In genomic region chr7:143305423-143306070, GRCh38 we compare ENCODE assay signal across 8 cellular contexts. TPM values are rescaled to one million over a fixed set of nuclear protein-coding genes. Genes with fewer than 3 reads are reported as not detected.
DNase-seq lines count a peak whose midpoint lies in the region; ATAC-seq and TF ChIP-seq lines count a peak whose summit lies in the region.

No MANE protein-coding gene starts in this region.

- peaks cover 78% of the 10 kb centered on the region for H3K36me3 Mint-ChIP-seq in CD8-positive, alpha-beta T cell

- peak; percentile 38 to 78 (median 70) for DNase-seq in CD8-positive, alpha-beta T cell
- DNase-seq in HT-29 (ENCODE audit: low spot score): peak; percentile 98
- peak; percentile 67 for DNase-seq in T-helper 9 cell
- DNase-seq in anterior cingulate cortex (lab: John Stamatoyannopoulos, UW): peak in 48 of 58 donors; percentile 3 to 85 (median 42)
- peak; percentile 42 to 50 for DNase-seq in hippocampal formation (lab: John Stamatoyannopoulos, UW)
- DNase-seq in stimulated activated CD4-positive, alpha-beta T cell treated with anti-CD3 and anti-CD28 coated beads, Interleukin-15, amount 100 ng/mL, for 48 hours (ENCODE audit: low read depth in 2 of 2): peak; percentile 50 to 62
- no peak for DNase-seq in NCI-H146 (lab: John Stamatoyannopoulos, UW)

- peak; percentile 77 for ATAC-seq in CD8-positive, alpha-beta T cell
- ATAC-seq in GM18873 (IDR thresholded peaks at IDR 0.05; ENCODE audit: low FRiP score, unreplicated experiment): no peak

- peaks cover 3% of the 10 kb centered on the region for H3K4me1 ChIP-seq in CD8-positive, alpha-beta T cell (ENCODE audit: insufficient read depth, low read length)

- no peak overlapping the region for H3K4me3 ChIP-seq in CD8-positive, alpha-beta T cell (ENCODE audit: low read depth, low read length)

- peaks cover 22% of the 10 kb centered on the region for H3K4me1 Mint-ChIP-seq in CD8-positive, alpha-beta T cell (ENCODE audit: low read depth)

- H3K27ac Mint-ChIP-seq in CD8-positive, alpha-beta T cell: peak overlapping the region; percentile 39

- peaks cover 60% of the 10 kb centered on the region for H3K36me3 ChIP-seq in CD8-positive, alpha-beta T cell (ENCODE audit: insufficient read depth, low read length)

- H3K4me3 Mint-ChIP-seq in CD8-positive, alpha-beta T cell: no peak overlapping the region

- H3K27ac ChIP-seq in CD8-positive, alpha-beta T cell (ENCODE audit: low read depth, low read length): no peak overlapping the region

- CTCF ChIA-PET in CD8-positive, alpha-beta T cell (lab: Charles Lee): interaction anchor here (0.6 to 4.1 kb wide), 34 partner anchors 9 to 543 kb away, joined by 3 to 50 read pairs (median 4); partner anchors contain the start of gene CLCN1

- intact Hi-C loops in CD8-positive, alpha-beta T cell (cut with DNase I, micrococcal nuclease): loop anchor here (1.0 to 10.0 kb wide), 5 partner anchors 42 to 301 kb away; partner anchors contain the start of gene EPHA1 (in 1 of the 2)

- no peaks in the 10 kb centered on the region for H3K9me3 Mint-ChIP-seq in CD8-positive, alpha-beta T cell

- POLR2A ChIA-PET in CD8-positive, alpha-beta T cell (lab: Charles Lee): no interaction called here

- TF ChIP-seq CTCF in CD8-positive, alpha-beta T cell (IDR thresholded peaks at IDR 0.05): peak; percentile 58

- no peaks in the 10 kb centered on the region for H3K9me3 ChIP-seq in CD8-positive, alpha-beta T cell (ENCODE audit: low read length)

- H3K27me3 Mint-ChIP-seq in CD8-positive, alpha-beta T cell (ENCODE audit: low read depth): no peaks in the 10 kb centered on the region

- H3K27me3 ChIP-seq in CD8-positive, alpha-beta T cell (ENCODE audit: insufficient read depth, low read length): no peaks in the 10 kb centered on the region

RNA-seq across cellular contexts. Expression of gene CLCN1, which starts 10.4 kb away (rescaled TPM):
- not detected for total RNA-seq in CD8-positive, alpha-beta T cell
- 2.8 and 3.0 TPM in 2 replicates for total RNA-seq in HT-29 (2014; rRNA removed; shearing (Covaris generic))

RNA-seq across cellular contexts. Expression of gene CASP2, which starts 17.4 kb away (rescaled TPM):
- total RNA-seq in CD8-positive, alpha-beta T cell: 10 to 100 TPM; 16.0 to 19.1 TPM
- total RNA-seq in HT-29 (2014; rRNA removed; shearing (Covaris generic)): 26.6 and 27.7 TPM in 2 replicates

RNA-seq across cellular contexts. Expression of gene TMEM139, which starts 20.8 kb away (rescaled TPM):
- under 1 TPM in 1 of 2 experiments, not detected in 1; 0.24 TPM for total RNA-seq in CD8-positive, alpha-beta T cell
- 53.9 and 79.7 TPM in 2 replicates for total RNA-seq in HT-29 (2014; rRNA removed; shearing (Covaris generic))

RNA-seq across cellular contexts. Expression of gene GSTK1, which starts 42.3 kb away (rescaled TPM):
- 100 to 1,000 TPM; 200 to 208 TPM for total RNA-seq in CD8-positive, alpha-beta T cell
- total RNA-seq in HT-29 (2014; rRNA removed; shearing (Covaris generic)): 298 and 301 TPM in 2 replicates

RNA-seq across cellular contexts. Expression of gene FAM131B, which starts 57.0 kb away (rescaled TPM):
- under 1 TPM; 0.30 to 0.36 TPM for total RNA-seq in CD8-positive, alpha-beta T cell
- 13.2 and 17.6 TPM in 2 replicates for total RNA-seq in HT-29 (2014; rRNA removed; shearing (Covaris generic))

Comparison
In these comparisons a context has a peak if more than half of its experiments do, and no peak if none do; other contexts are left out.
1. RNA of gene TMEM139, which starts 20.8 kb away (total RNA-seq): 53.9 to 79.7 TPM in HT-29; 0.24 TPM in CD8-positive, alpha-beta T cell; every median in the first group is over 10 times any median in the second.